Comparison of ENCODE assay signal across 12 cellular contexts in genomic region chr1:168243200-168243599, GRCh38. TPM values are rescaled to one million over a fixed set of nuclear protein-coding genes. Genes with fewer than 3 reads are reported as not detected.
DNase-seq lines count a peak whose midpoint lies in the region; ATAC-seq and TF ChIP-seq lines count a peak whose summit lies in the region.
"Had no signal": no experiment of that assay in that cellular context is flagged by ENCODE, and none has a peak within 500 bp of the region (broad histone marks: within the 10 kb centered on the region; RNA-seq: fewer than 3 reads in every experiment).

No MANE protein-coding gene starts in this region.

- no peaks in the 10 kb centered on the region for H3K27me3 Mint-ChIP-seq in chondrocyte (ENCODE audit: low read depth)
- no peaks in the 10 kb centered on the region for H3K27me3 Mint-ChIP-seq in CD8-positive, alpha-beta T cell (ENCODE audit: low read depth)
- H3K27me3 Mint-ChIP-seq: stimulated activated naive CD8-positive, alpha-beta T cell treated with anti-CD3 and anti-CD28 coated beads, Interleukin-15, Interleukin-2, amounts not matched to agents 100 ng/mL and 50 ng/mL, for 24 hours had no signal

- H3K4me1 Mint-ChIP-seq in chondrocyte (ENCODE audit: low read depth): peaks cover 38% of the 10 kb centered on the region
- peaks cover 44% of the 10 kb centered on the region for H3K4me1 Mint-ChIP-seq in CD8-positive, alpha-beta T cell (ENCODE audit: low read depth)

- no peaks in the 10 kb centered on the region for H3K4me1 ChIP-seq in smooth muscle cell (ENCODE audit: low read depth)
- no peaks in the 10 kb centered on the region for H3K4me1 ChIP-seq in CD8-positive, alpha-beta T cell (ENCODE audit: insufficient read depth, low read length)

- peak overlapping the region; percentile 24 for H3K27ac ChIP-seq in layer of hippocampus (ENCODE audit: low read depth, low read length)
- peak overlapping the region; percentile 37 for H3K27ac ChIP-seq in smooth muscle cell (ENCODE audit: low read depth)
- H3K27ac ChIP-seq in CD8-positive, alpha-beta T cell (ENCODE audit: low read depth, low read length): no peak overlapping the region

- TF ChIP-seq CTCF in chondrocyte (IDR thresholded peaks at IDR 0.05) (peak; percentile 7), smooth muscle cell (IDR thresholded peaks at IDR 0.05; ENCODE audit: borderline replicate concordance, insufficient read depth, poor library complexity, severe bottlenecking) (no peak)
- no peak for TF ChIP-seq CTCF in CD8-positive, alpha-beta T cell (IDR thresholded peaks at IDR 0.05)

- CTCF ChIA-PET in CD8-positive, alpha-beta T cell (lab: Charles Lee): no interaction called here

- no peak overlapping the region for H3K4me3 Mint-ChIP-seq in chondrocyte (ENCODE audit: unreplicated experiment)
- no peak overlapping the region for H3K4me3 Mint-ChIP-seq in CD8-positive, alpha-beta T cell
- H3K4me3 Mint-ChIP-seq: stimulated activated naive CD8-positive, alpha-beta T cell treated with anti-CD3 and anti-CD28 coated beads, Interleukin-15, Interleukin-2, amounts not matched to agents 100 ng/mL and 50 ng/mL, for 24 hours had no signal

- no peak overlapping the region for H3K9ac ChIP-seq in smooth muscle cell (ENCODE audit: low read depth)

- no peak overlapping the region for H3K4me3 ChIP-seq in smooth muscle cell
- H3K4me3 ChIP-seq in CD8-positive, alpha-beta T cell (ENCODE audit: low read depth, low read length): no peak overlapping the region
- H3K4me3 ChIP-seq: GM12878 had no signal

- WGBS in smooth muscle cell (ENCODE audit: low lambda C conversion rate): 94% methylated on average over 2 of the region's 2 CpGs

- H3K9me3 ChIP-seq in smooth muscle cell (replicated peaks; ENCODE audit: low read depth): no peaks in the 10 kb centered on the region
- no peaks in the 10 kb centered on the region for H3K9me3 ChIP-seq in CD8-positive, alpha-beta T cell (ENCODE audit: low read length)

- H3K79me2 ChIP-seq in smooth muscle cell (ENCODE audit: low read depth): no peaks in the 10 kb centered on the region

- no peak overlapping the region for H2AFZ ChIP-seq in smooth muscle cell (ENCODE audit: low read depth)

- H3K4me2 ChIP-seq in smooth muscle cell: no peak overlapping the region

- no peak; the same call in 1 of the 2 replicates for TF ChIP-seq RAD21 in Ishikawa (IDR thresholded peaks at IDR 0.05; ENCODE audit: low read depth)

- intact Hi-C loops in CD8-positive, alpha-beta T cell (cut with DNase I, micrococcal nuclease): no loop called here

- peak; percentile 96 for TF ChIP-seq EP300 in Ishikawa (IDR thresholded peaks at IDR 0.05; ENCODE audit: borderline replicate concordance)

- no peaks in the 10 kb centered on the region for H3K27me3 ChIP-seq in layer of hippocampus (ENCODE audit: control insufficient read depth, insufficient read depth, low read length)
- H3K27me3 ChIP-seq in smooth muscle cell (ENCODE audit: low read depth): no peaks in the 10 kb centered on the region
- no peaks in the 10 kb centered on the region for H3K27me3 ChIP-seq in CD8-positive, alpha-beta T cell (ENCODE audit: insufficient read depth, low read length)

- no peak for DNase-seq in chondrocyte (ENCODE audit: low spot score)
- DNase-seq in smooth muscle cell (lab: John Stamatoyannopoulos, UW; ENCODE audit: unreplicated experiment): no peak
- DNase-seq in iPS-NIHi11 (ENCODE audit: low spot score): no peak
- DNase-seq in C1 segment of cervical spinal cord (lab: John Stamatoyannopoulos, UW): no peak
- no peak for DNase-seq in CD8-positive, alpha-beta T cell
- DNase-seq: activated T-cell treated with anti-CD3 and anti-CD28 coated beads, Interleukin-2, amount 50 U/mL, for 1 hour; caudate nucleus had no signal

- no peaks in the 10 kb centered on the region for H3F3A ChIP-seq in smooth muscle cell (ENCODE audit: low read depth)

- H3K27ac Mint-ChIP-seq in chondrocyte (ENCODE audit: unreplicated experiment): peak overlapping the region; percentile 92
- H3K27ac Mint-ChIP-seq in CD8-positive, alpha-beta T cell: no peak overlapping the region

- no peak; the same call in 2 of the 3 replicates for ATAC-seq in SK-N-SH treated with all-trans-retinoic acid at 6 μM for 48 hours
- ATAC-seq in CD8-positive, alpha-beta T cell: no peak

- POLR2A ChIA-PET in CD8-positive, alpha-beta T cell (lab: Charles Lee): no interaction called here

- H4K20me1 ChIP-seq in smooth muscle cell (ENCODE audit: low read depth): no peaks in the 10 kb centered on the region

- peaks cover 38% of the 10 kb centered on the region for H3K36me3 Mint-ChIP-seq in chondrocyte (ENCODE audit: low read depth)
- peaks cover 90% of the 10 kb centered on the region for H3K36me3 Mint-ChIP-seq in CD8-positive, alpha-beta T cell

- no peaks in the 10 kb centered on the region for H3K9me3 Mint-ChIP-seq in chondrocyte (ENCODE audit: low read depth)
- no peaks in the 10 kb centered on the region for H3K9me3 Mint-ChIP-seq in CD8-positive, alpha-beta T cell
- H3K9me3 Mint-ChIP-seq: stimulated activated naive CD8-positive, alpha-beta T cell treated with anti-CD3 and anti-CD28 coated beads, Interleukin-15, Interleukin-2, amounts not matched to agents 100 ng/mL and 50 ng/mL, for 24 hours had no signal

- H3K36me3 ChIP-seq in smooth muscle cell (ENCODE audit: low read depth): peaks cover 12% of the 10 kb centered on the region
- H3K36me3 ChIP-seq in CD8-positive, alpha-beta T cell (ENCODE audit: insufficient read depth, low read length): peaks cover 19% of the 10 kb centered on the region

TF ChIP-seq in Ishikawa, 13 proteins besides CTCF, POLR2A, EP300 and RAD21:
- no peak for TF ChIP-seq CREB1 (IDR thresholded peaks at IDR 0.05; ENCODE audit: low read depth)
- no peak for TF ChIP-seq ZBTB7A (IDR thresholded peaks at IDR 0.05; ENCODE audit: low read depth)
- TF ChIP-seq FOXM1 (IDR thresholded peaks at IDR 0.05; ENCODE audit: borderline replicate concordance, low read depth): peak; percentile 97
- peak; percentile 99 for TF ChIP-seq NFIC (IDR thresholded peaks at IDR 0.05)
- TF ChIP-seq TEAD4 (IDR thresholded peaks at IDR 0.05): peak; percentile 80
- TF ChIP-seq TCF12 (IDR thresholded peaks at IDR 0.05; ENCODE audit: low read depth): peak; percentile 94
- peak; percentile 51; the same call in 1 of the 2 replicates for TF ChIP-seq CEBPB (IDR thresholded peaks at IDR 0.05)
- peak; percentile 71 for TF ChIP-seq MAX (IDR thresholded peaks at IDR 0.05)
- no peak for TF ChIP-seq YY1 (IDR thresholded peaks at IDR 0.05; ENCODE audit: low read depth)
- no peak for TF ChIP-seq TAF1 (IDR thresholded peaks at IDR 0.05; ENCODE audit: low read depth)

TF ChIP-seq in SK-N-SH treated with all-trans-retinoic acid at 6 μM for 48 hours, 23 proteins besides CTCF, POLR2A, EP300 and RAD21:
- no peak for TF ChIP-seq TCF4 (CRISPR knock-in tag; IDR thresholded peaks at IDR 0.05; ENCODE audit: borderline replicate concordance)
- no peak for TF ChIP-seq TOX (CRISPR knock-in tag; IDR thresholded peaks at IDR 0.05; ENCODE audit: borderline replicate concordance)
- no peak for TF ChIP-seq ZC3H10 (CRISPR knock-in tag; IDR thresholded peaks at IDR 0.05)
- TF ChIP-seq RARB (CRISPR knock-in tag; IDR thresholded peaks at IDR 0.05): no peak
- no peak for TF ChIP-seq BACH2 (CRISPR knock-in tag; IDR thresholded peaks at IDR 0.05; ENCODE audit: borderline replicate concordance)
- TF ChIP-seq PATZ1 (CRISPR knock-in tag; IDR thresholded peaks at IDR 0.05; ENCODE audit: borderline replicate concordance): no peak
- TF ChIP-seq GLIS3 (CRISPR knock-in tag; IDR thresholded peaks at IDR 0.05): no peak
- no peak for TF ChIP-seq ISL1 (CRISPR knock-in tag; IDR thresholded peaks at IDR 0.05)
- no peak for TF ChIP-seq SNAI2 (CRISPR knock-in tag; IDR thresholded peaks at IDR 0.05)
- TF ChIP-seq ZFP3 (CRISPR knock-in tag; IDR thresholded peaks at IDR 0.05): no peak
- TF ChIP-seq OSR1 (CRISPR knock-in tag; IDR thresholded peaks at IDR 0.05): no peak
- no peak for TF ChIP-seq PPARA (CRISPR knock-in tag; IDR thresholded peaks at IDR 0.05; ENCODE audit: borderline replicate concordance)
- no peak for TF ChIP-seq POU6F1 (CRISPR knock-in tag; IDR thresholded peaks at IDR 0.05; ENCODE audit: borderline replicate concordance, low read depth)
- no peak for TF ChIP-seq ZNF565 (CRISPR knock-in tag; conservative IDR thresholded peaks at IDR 0.05; ENCODE audit: low read depth)
- TF ChIP-seq ZFP30 (CRISPR knock-in tag; IDR thresholded peaks at IDR 0.05): no peak
TF ChIP-seq in SK-N-SH treated with all-trans-retinoic acid at 6 μM for 48 hours: peak in this region for 0.

RNA-seq across cellular contexts. Expression of gene SFT2D2, which starts 17.4 kb away (rescaled TPM):
- total RNA-seq in chondrocyte (70.8 to 81.9 TPM (median 72.9 TPM) in 3 replicates), smooth muscle cell (25.7 and 26.2 TPM in 2 replicates)
- polyA plus RNA-seq in smooth muscle cell: 12.7 and 19.9 TPM in 2 replicates
- total RNA-seq in CD8-positive, alpha-beta T cell: 10 to 100 TPM; 61.2 to 62.3 TPM

RNA-seq across cellular contexts. Expression of gene TBX19, which starts 37.5 kb away (rescaled TPM):
- total RNA-seq in chondrocyte (1.8 to 2.7 TPM (median 2.1 TPM) in 3 replicates), smooth muscle cell (0.72 and 3.9 TPM in 2 replicates)
- 0.40 and 0.47 TPM in 2 replicates for polyA plus RNA-seq in smooth muscle cell
- total RNA-seq in CD8-positive, alpha-beta T cell: under 1 TPM; 0.69 to 0.76 TPM
